Comparison of ENCODE assay signal across 12 cellular contexts in the genomic region with DNA sequence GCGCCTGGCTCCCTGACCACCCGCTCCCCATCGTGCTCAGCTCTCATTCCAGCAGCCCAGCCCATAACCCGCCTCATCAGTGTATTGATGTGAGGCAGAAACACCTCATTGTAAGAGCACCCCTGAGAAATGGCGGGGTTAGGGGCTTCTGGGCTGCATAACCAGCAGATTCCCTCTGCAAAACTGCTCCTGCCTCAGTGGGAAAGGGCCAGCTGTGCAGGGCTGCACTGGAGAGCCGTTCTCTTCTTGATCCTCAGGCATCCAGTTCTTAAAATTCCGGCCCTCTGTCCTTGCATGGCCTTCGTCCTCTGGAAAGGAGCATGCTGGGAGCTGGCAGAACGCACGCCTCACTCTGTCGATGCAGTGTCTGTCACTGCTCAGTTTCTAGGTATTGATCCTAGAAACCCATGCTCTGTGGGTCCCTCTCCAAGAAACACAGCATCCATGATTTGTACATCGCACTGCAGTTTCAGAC.
DNase-seq lines count a peak whose midpoint lies in the region; ATAC-seq, FAIRE-seq and TF ChIP-seq lines count a peak whose summit lies in the region.
"Had no signal": no experiment of that assay in that cellular context is flagged by ENCODE, and none has a peak within 500 bp of the region (broad histone marks: within the 10 kb centered on the region; RNA-seq: fewer than 3 reads in every experiment).

No MANE protein-coding gene starts in this region.

- CTCF ChIA-PET in activated CD4-positive, alpha-beta T cell treated with anti-CD3 and anti-CD28 coated beads for 36 hours (lab: Charles Lee) = interaction anchor here (1.2 to 1.7 kb wide), 6 partner anchors 12 to 423 kb away, joined by 3 to 6 read pairs (median 4); no protein-coding TSS in a partner anchor

- peaks cover 7% of the 10 kb centered on the region for H3K36me3 ChIP-seq in osteoblast (ENCODE audit: insufficient read depth, low read length)

- no peaks in the 10 kb centered on the region for H4K20me1 ChIP-seq in osteoblast (ENCODE audit: insufficient read depth, low read length)

- peak; percentile 11 for ATAC-seq in activated CD4-positive, alpha-beta T cell treated with anti-CD3 and anti-CD28 coated beads for 36 hours
- ATAC-seq in HG03045 (IDR thresholded peaks at IDR 0.05; ENCODE audit: unreplicated experiment) (peak; percentile 21), GM18861 (IDR thresholded peaks at IDR 0.05; ENCODE audit: unreplicated experiment) (no peak)
- no peak for ATAC-seq in activated naive CD8-positive, alpha-beta T cell treated with anti-CD3 and anti-CD28 coated beads, Interleukin-2, amount 50 U/mL, for 24 hours
- ATAC-seq: gastroesophageal sphincter, pancreas had no signal

- FAIRE-seq in GM12892 (lab: Jason Lieb, UNC) = no peak
- FAIRE-seq: pancreas had no signal

- no peaks in the 10 kb centered on the region for H3K9me3 Mint-ChIP-seq in activated CD4-positive, alpha-beta T cell treated with anti-CD3 and anti-CD28 coated beads for 36 hours (ENCODE audit: low read depth)
- no peaks in the 10 kb centered on the region for H3K9me3 Mint-ChIP-seq in activated naive CD8-positive, alpha-beta T cell treated with anti-CD3 and anti-CD28 coated beads, Interleukin-2, amount 50 U/mL, for 24 hours

- peaks cover 57% of the 10 kb centered on the region for H3K36me3 Mint-ChIP-seq in activated CD4-positive, alpha-beta T cell treated with anti-CD3 and anti-CD28 coated beads for 36 hours (ENCODE audit: low read depth)
- peaks cover 50% of the 10 kb centered on the region for H3K36me3 Mint-ChIP-seq in activated naive CD8-positive, alpha-beta T cell treated with anti-CD3 and anti-CD28 coated beads, Interleukin-2, amount 50 U/mL, for 24 hours (ENCODE audit: low read depth)

- POLR2A ChIA-PET in activated CD4-positive, alpha-beta T cell treated with anti-CD3 and anti-CD28 coated beads for 36 hours (lab: Charles Lee) = interaction anchor here (1.0 to 1.5 kb wide), 6 partner anchors 9 to 45 kb away, joined by 3 to 21 read pairs (median 4); no protein-coding TSS in a partner anchor

- no peak overlapping the region for H2AFZ ChIP-seq in osteoblast (ENCODE audit: low read length)

- H3K4me2 ChIP-seq in osteoblast (ENCODE audit: insufficient read depth, low read length) = no peak overlapping the region

- no peak overlapping the region for H3K4me3 ChIP-seq in osteoblast (ENCODE audit: insufficient read depth, low read length)
- H3K4me3 ChIP-seq: gastroesophageal sphincter, pancreas had no signal

- intact Hi-C loops in activated CD4-positive, alpha-beta T cell treated with anti-CD3 and anti-CD28 coated beads for 36 hours (cut with DNase I, micrococcal nuclease) = loop anchor here (1.0 to 5.0 kb wide), 8 partner anchors 13 to 157 kb away; no protein-coding TSS in a partner anchor

- no peak for DNase-seq in activated CD4-positive, alpha-beta T cell treated with anti-CD3 and anti-CD28 coated beads for 36 hours
- DNase-seq in activated CD4-positive, alpha-beta T cell treated with anti-CD3 and anti-CD28 coated beads, Interleukin-2, amount 50 U/mL, for 1 hour = no peak
- DNase-seq in activated naive CD8-positive, alpha-beta T cell treated with anti-CD3 and anti-CD28 coated beads, Interleukin-2, amount 50 U/mL, for 24 hours = no peak
- DNase-seq in osteoblast (ENCODE audit: insufficient read length, low spot score, missing footprints) (peak; percentile 76), GM12892 (ENCODE audit: insufficient read length) (no peak), dermis blood vessel endothelial cell (no peak)
- DNase-seq: NCI-H446 treated with DMSO at 0.1 percent for 48 hours, SIG-M5 had no signal

- TF ChIP-seq POLR2A in GM12892 (IDR thresholded peaks at IDR 0.05; ENCODE audit: low read depth, low read length) = no peak

- no peaks in the 10 kb centered on the region for H3K27me3 ChIP-seq in osteoblast (ENCODE audit: insufficient read depth, low read length)
- H3K27me3 ChIP-seq: gastroesophageal sphincter, pancreas had no signal

- H3K4me1 ChIP-seq in osteoblast (ENCODE audit: insufficient read depth, low read length) = peaks cover 5% of the 10 kb centered on the region
- H3K4me1 ChIP-seq: gastroesophageal sphincter, pancreas had no signal

- peak overlapping the region; percentile 99 for H3K27ac Mint-ChIP-seq in activated CD4-positive, alpha-beta T cell treated with anti-CD3 and anti-CD28 coated beads for 36 hours
- H3K27ac Mint-ChIP-seq in activated naive CD8-positive, alpha-beta T cell treated with anti-CD3 and anti-CD28 coated beads, Interleukin-2, amount 50 U/mL, for 24 hours = peak overlapping the region; percentile 97

- H3K4me1 Mint-ChIP-seq in activated CD4-positive, alpha-beta T cell treated with anti-CD3 and anti-CD28 coated beads for 36 hours = peaks cover 63% of the 10 kb centered on the region
- H3K4me1 Mint-ChIP-seq in activated naive CD8-positive, alpha-beta T cell treated with anti-CD3 and anti-CD28 coated beads, Interleukin-2, amount 50 U/mL, for 24 hours = peaks cover 61% of the 10 kb centered on the region

- no peak for TF ChIP-seq CTCF in osteoblast (IDR thresholded peaks at IDR 0.05; ENCODE audit: extremely low read depth, low read depth, low read length)

- H3K9me3 ChIP-seq in osteoblast (ENCODE audit: low read depth, low read length) = no peaks in the 10 kb centered on the region
- H3K9me3 ChIP-seq: gastroesophageal sphincter, pancreas had no signal

- H3K27me3 Mint-ChIP-seq in activated CD4-positive, alpha-beta T cell treated with anti-CD3 and anti-CD28 coated beads for 36 hours = no peaks in the 10 kb centered on the region
- H3K27me3 Mint-ChIP-seq in activated naive CD8-positive, alpha-beta T cell treated with anti-CD3 and anti-CD28 coated beads, Interleukin-2, amount 50 U/mL, for 24 hours = no peaks in the 10 kb centered on the region

- H3K27ac ChIP-seq in osteoblast (ENCODE audit: low read depth, low read length) = no peak overlapping the region
- H3K27ac ChIP-seq: gastroesophageal sphincter, pancreas had no signal

- no peaks in the 10 kb centered on the region for H3K79me2 ChIP-seq in osteoblast (ENCODE audit: insufficient read depth, low read length)

- H3K4me3 Mint-ChIP-seq in activated CD4-positive, alpha-beta T cell treated with anti-CD3 and anti-CD28 coated beads for 36 hours = peak overlapping the region; percentile 52
- peak overlapping the region; percentile 51 for H3K4me3 Mint-ChIP-seq in activated naive CD8-positive, alpha-beta T cell treated with anti-CD3 and anti-CD28 coated beads, Interleukin-2, amount 50 U/mL, for 24 hours

Comparison
In these comparisons a context has a peak if more than half of its experiments do, and no peak if none do; other contexts are left out.
1. ATAC-seq: peak in activated CD4-positive, alpha-beta T cell treated with anti-CD3 and anti-CD28 coated beads for 36 hours (single experiment) and HG03045 (single experiment); none in activated naive CD8-positive, alpha-beta T cell treated with anti-CD3 and anti-CD28 coated beads, Interleukin-2, amount 50 U/mL, for 24 hours (single experiment) and GM18861 (single experiment).